In the genomic region with DNA sequence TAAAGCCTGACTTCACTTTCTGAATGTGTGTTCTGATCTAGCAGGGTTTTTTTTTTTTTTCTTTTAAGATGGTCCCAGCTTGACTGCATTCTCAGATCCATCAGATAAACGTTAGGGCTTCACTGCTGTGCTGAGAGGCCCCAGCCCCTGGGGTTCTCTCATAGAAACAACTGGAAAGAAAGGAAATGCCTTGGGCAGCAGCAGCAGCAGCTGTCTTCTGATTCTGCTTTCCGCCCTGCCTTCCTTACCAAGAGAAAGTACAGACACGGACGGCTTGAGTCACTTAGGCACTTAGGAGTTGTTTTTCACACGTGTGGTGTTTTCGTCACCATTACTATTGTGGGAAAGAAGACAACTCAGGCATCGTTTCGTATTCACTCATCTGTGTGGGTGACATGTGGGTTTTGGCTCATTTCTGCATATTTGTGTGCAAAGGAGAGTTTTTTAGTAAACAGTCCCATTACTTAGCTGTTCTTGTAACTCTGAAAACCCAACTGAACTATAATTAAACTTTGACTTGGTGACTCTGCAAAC, we compare ENCODE assay signal across 9 cellular contexts.
DNase-seq lines count a peak whose midpoint lies in the region; ATAC-seq and TF ChIP-seq lines count a peak whose summit lies in the region.
"Had no signal": no experiment of that assay in that cellular context is flagged by ENCODE, and none has a peak within 500 bp of the region (broad histone marks: within the 10 kb centered on the region; RNA-seq: fewer than 3 reads in every experiment).

No MANE protein-coding gene starts in this region.

- peak; percentile 74 to 88 (median 77) for DNase-seq in CD4-positive, alpha-beta memory T cell
- DNase-seq in activated T-helper 1 cell treated with anti-CD3 and anti-CD28 coated beads, Interleukin-12 subunit alpha, Interleukin-12 subunit beta, Interleukin-2, Interleukin-4 antibody, amounts not matched to agents 30 ng/mL and 10 ng/mL and 1 ng/mL, durations not matched to agents 14 hours and 24 hours and 36 hours (ENCODE audit: low spot score) = peak; percentile 80
- DNase-seq in foreskin keratinocyte (peak; percentile 94 to 97), psoas muscle (no peak), type B pancreatic cell (ENCODE audit: extremely low spot score, unreplicated experiment) (no peak), NCI-H1417 treated with DMSO at 0.1 percent for 48 hours (lab: John Stamatoyannopoulos, UW) (no peak)

- peak overlapping the region; percentile 87 to 99 (median 95) for H3K27ac Mint-ChIP-seq in CD4-positive, alpha-beta memory T cell
- peak overlapping the region; percentile 94 for H3K27ac Mint-ChIP-seq in activated T-helper 1 cell treated with anti-CD3 and anti-CD28 coated beads, Interleukin-12 subunit alpha, Interleukin-12 subunit beta, Interleukin-2, Interleukin-4 antibody, amounts not matched to agents 30 ng/mL and 10 ng/mL and 1 ng/mL, durations not matched to agents 14 hours and 24 hours and 36 hours
- peak overlapping the region; percentile 80 for H3K27ac Mint-ChIP-seq in type B pancreatic cell

- peaks cover 60% of the 10 kb centered on the region for H3K4me1 ChIP-seq in CD4-positive, alpha-beta memory T cell (ENCODE audit: insufficient read depth, low read length)
- peaks cover 29% of the 10 kb centered on the region for H3K4me1 ChIP-seq in foreskin keratinocyte
- H3K4me1 ChIP-seq in psoas muscle = no peaks in the 10 kb centered on the region

- peaks cover 0 to 8% (median 0%) of the 10 kb centered on the region in 8 donors for H3K9me3 Mint-ChIP-seq in CD4-positive, alpha-beta memory T cell
- no peaks in the 10 kb centered on the region for H3K9me3 Mint-ChIP-seq in activated T-helper 1 cell treated with anti-CD3 and anti-CD28 coated beads, Interleukin-12 subunit alpha, Interleukin-12 subunit beta, Interleukin-2, Interleukin-4 antibody, amounts not matched to agents 30 ng/mL and 10 ng/mL and 1 ng/mL, durations not matched to agents 14 hours and 24 hours and 36 hours
- no peaks in the 10 kb centered on the region for H3K9me3 Mint-ChIP-seq in type B pancreatic cell

- H3K9me3 ChIP-seq in CD4-positive, alpha-beta memory T cell (ENCODE audit: control insufficient read depth in 1 of 2, low read length in 2 of 2) = no peaks in the 10 kb centered on the region
- H3K9me3 ChIP-seq in KOPT-K1 (ENCODE audit: insufficient read depth, low read length, poor library complexity, severe bottlenecking) (no peaks in the 10 kb centered on the region), psoas muscle (no peaks in the 10 kb centered on the region)

- no peak for TF ChIP-seq CTCF in foreskin keratinocyte (conservative IDR thresholded peaks at IDR 0.05)
- no peak for TF ChIP-seq CTCF in psoas muscle (IDR thresholded peaks at IDR 0.05)
- no peak for TF ChIP-seq CTCF in type B pancreatic cell (conservative IDR thresholded peaks at IDR 0.05)

- WGBS in psoas muscle, 3 donors = 33 to 47% (median 37%) methylated on average over 8 of the region's 8 CpGs

- H3K36me3 ChIP-seq in CD4-positive, alpha-beta memory T cell (ENCODE audit: insufficient read depth, low read length) = no peaks in the 10 kb centered on the region
- H3K36me3 ChIP-seq in KOPT-K1 (ENCODE audit: insufficient read depth, low read length) (peaks cover 49% of the 10 kb centered on the region), psoas muscle (ENCODE audit: insufficient read depth in 1 of 2, low read depth in 1 of 2) (peaks cover 0 to 55% of the 10 kb centered on the region in 2 donors)

- H3K4me3 ChIP-seq in CD4-positive, alpha-beta memory T cell (ENCODE audit: low read length in 2 of 2) = peak overlapping the region in 1 of 2 donors; percentile 32
- H3K4me3 ChIP-seq in psoas muscle = no peak overlapping the region

- H3K27me3 ChIP-seq in CD4-positive, alpha-beta memory T cell (ENCODE audit: insufficient read depth, low read length) = no peaks in the 10 kb centered on the region
- no peaks in the 10 kb centered on the region for H3K27me3 ChIP-seq in foreskin keratinocyte
- H3K27me3 ChIP-seq in psoas muscle (ENCODE audit: insufficient read depth in 3 of 3, low read length in 2 of 3) = no peaks in the 10 kb centered on the region

- intact Hi-C loops in CD4-positive, alpha-beta memory T cell (cut with micrococcal nuclease) = loop anchor here (2.0 to 5.0 kb wide), 4 partner anchors 23 to 600 kb away; a partner anchor contains a TSS
- intact Hi-C loops in activated T-helper 1 cell treated with anti-CD3 and anti-CD28 coated beads, Interleukin-12 subunit alpha, Interleukin-12 subunit beta, Interleukin-2, Interleukin-4 antibody, amounts not matched to agents 30 ng/mL and 10 ng/mL and 1 ng/mL, durations not matched to agents 14 hours and 24 hours and 36 hours (cut with micrococcal nuclease) = loop anchor here (1.0 to 10.0 kb wide), 19 partner anchors 29 to 1923 kb away; a partner anchor contains a TSS
- intact Hi-C loops in psoas muscle (cut with DNase I) = no loop called here

- POLR2A ChIA-PET in CD4-positive, alpha-beta memory T cell (lab: Charles Lee; ENCODE audit: partially characterized antibody) = interaction anchor here (0.9 to 4.0 kb wide), 12 partner anchors 8 to 522 kb away, joined by 3 to 29 read pairs (median 4); no protein-coding TSS in a partner anchor

- peaks cover 36 to 58% of the 10 kb centered on the region in 2 donors for H3K36me3 Mint-ChIP-seq in CD4-positive, alpha-beta memory T cell
- H3K36me3 Mint-ChIP-seq in activated T-helper 1 cell treated with anti-CD3 and anti-CD28 coated beads, Interleukin-12 subunit alpha, Interleukin-12 subunit beta, Interleukin-2, Interleukin-4 antibody, amounts not matched to agents 30 ng/mL and 10 ng/mL and 1 ng/mL, durations not matched to agents 14 hours and 24 hours and 36 hours (ENCODE audit: low read depth) = peaks cover 33% of the 10 kb centered on the region
- peaks cover 40% of the 10 kb centered on the region for H3K36me3 Mint-ChIP-seq in type B pancreatic cell

- peak overlapping the region; percentile 45 to 87 (median 72) for H3K4me3 Mint-ChIP-seq in CD4-positive, alpha-beta memory T cell
- peak overlapping the region; percentile 64 for H3K4me3 Mint-ChIP-seq in activated T-helper 1 cell treated with anti-CD3 and anti-CD28 coated beads, Interleukin-12 subunit alpha, Interleukin-12 subunit beta, Interleukin-2, Interleukin-4 antibody, amounts not matched to agents 30 ng/mL and 10 ng/mL and 1 ng/mL, durations not matched to agents 14 hours and 24 hours and 36 hours
- peak overlapping the region; percentile 44 for H3K4me3 Mint-ChIP-seq in type B pancreatic cell

- peak overlapping the region; percentile 59 for H3K27ac ChIP-seq in CD4-positive, alpha-beta memory T cell (ENCODE audit: low read depth, low read length)
- H3K27ac ChIP-seq in KOPT-K1 (ENCODE audit: low read depth, low read length, poor library complexity, severe bottlenecking) (peak overlapping the region; percentile 60), foreskin keratinocyte (peak overlapping the region; percentile 100), psoas muscle (peak overlapping the region; percentile 61)

- peaks cover 0 to 3% of the 10 kb centered on the region in 2 donors for H3K27me3 Mint-ChIP-seq in CD4-positive, alpha-beta memory T cell
- H3K27me3 Mint-ChIP-seq in activated T-helper 1 cell treated with anti-CD3 and anti-CD28 coated beads, Interleukin-12 subunit alpha, Interleukin-12 subunit beta, Interleukin-2, Interleukin-4 antibody, amounts not matched to agents 30 ng/mL and 10 ng/mL and 1 ng/mL, durations not matched to agents 14 hours and 24 hours and 36 hours (ENCODE audit: insufficient read depth) = peaks cover 3% of the 10 kb centered on the region
- no peaks in the 10 kb centered on the region for H3K27me3 Mint-ChIP-seq in type B pancreatic cell

- CTCF ChIA-PET in CD4-positive, alpha-beta memory T cell (lab: Charles Lee; ENCODE audit: partially characterized antibody) = interaction anchor here (0.9 to 2.2 kb wide), 7 partner anchors 9 to 46 kb away, joined by 3 to 5 read pairs (median 3); no protein-coding TSS in a partner anchor

- peaks cover 45 to 71% (median 55%) of the 10 kb centered on the region in 4 donors for H3K4me1 Mint-ChIP-seq in CD4-positive, alpha-beta memory T cell
- peaks cover 84% of the 10 kb centered on the region for H3K4me1 Mint-ChIP-seq in activated T-helper 1 cell treated with anti-CD3 and anti-CD28 coated beads, Interleukin-12 subunit alpha, Interleukin-12 subunit beta, Interleukin-2, Interleukin-4 antibody, amounts not matched to agents 30 ng/mL and 10 ng/mL and 1 ng/mL, durations not matched to agents 14 hours and 24 hours and 36 hours (ENCODE audit: low read depth)
- peaks cover 57% of the 10 kb centered on the region for H3K4me1 Mint-ChIP-seq in type B pancreatic cell (ENCODE audit: unreplicated experiment)

- peak; percentile 84 for ATAC-seq in GM21528 (IDR thresholded peaks at IDR 0.05; ENCODE audit: low FRiP score, unreplicated experiment)
- ATAC-seq in foreskin keratinocyte = peak; percentile 73
- peak; percentile 52 to 60 (median 54) for ATAC-seq in psoas muscle
- ATAC-seq: HCT116 had no signal

Comparison
In these comparisons a context has a peak if more than half of its experiments do, and no peak if none do; other contexts are left out.
1. DNase-seq: peak in CD4-positive, alpha-beta memory T cell (5 of 5), activated T-helper 1 cell treated with anti-CD3 and anti-CD28 coated beads, Interleukin-12 subunit alpha, Interleukin-12 subunit beta, Interleukin-2, Interleukin-4 antibody, amounts not matched to agents 30 ng/mL and 10 ng/mL and 1 ng/mL, durations not matched to agents 14 hours and 24 hours and 36 hours (single experiment) and foreskin keratinocyte (2 of 2); none in psoas muscle (0 of 2), type B pancreatic cell (single experiment) and NCI-H1417 treated with DMSO at 0.1 percent for 48 hours (single experiment).
2. intact Hi-C loops: an anchor here in CD4-positive, alpha-beta memory T cell (2.0 to 5.0 kb wide) and activated T-helper 1 cell treated with anti-CD3 and anti-CD28 coated beads, Interleukin-12 subunit alpha, Interleukin-12 subunit beta, Interleukin-2, Interleukin-4 antibody, amounts not matched to agents 30 ng/mL and 10 ng/mL and 1 ng/mL, durations not matched to agents 14 hours and 24 hours and 36 hours (1.0 to 10.0 kb wide); none called in psoas muscle.
3. Peak in every context shown above with its lines, with median percentiles within 50 percentile points of each other: H3K27ac ChIP-seq, H3K27ac Mint-ChIP-seq, H3K4me3 Mint-ChIP-seq and ATAC-seq.